Comparison of ENCODE assay signal across 19 cellular contexts in the genomic region with DNA sequence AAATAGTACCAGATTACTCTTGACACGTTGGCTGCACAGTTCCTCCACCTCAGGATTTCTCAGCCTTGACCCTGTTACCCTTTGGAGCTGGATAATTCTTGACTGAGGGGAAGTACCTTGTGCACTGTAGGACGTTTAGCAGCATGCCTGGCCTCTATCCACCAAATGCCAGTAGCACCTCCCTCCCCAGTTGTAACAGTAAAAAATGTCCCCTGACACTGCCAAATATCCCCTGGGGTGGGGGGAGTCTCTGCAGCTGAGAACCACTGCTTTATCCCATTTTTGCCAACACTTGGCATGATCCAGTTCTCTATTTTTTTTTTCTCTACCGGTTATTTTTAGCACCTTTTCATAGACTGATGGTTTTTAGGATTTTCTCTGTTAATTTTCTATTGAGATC.
"Had no signal": no experiment of that assay in that cellular context is flagged by ENCODE, and none has a peak within 500 bp of the region (broad histone marks: within the 10 kb centered on the region; RNA-seq: fewer than 3 reads in every experiment).

No MANE protein-coding gene starts in this region.

- H3K4me1 Mint-ChIP-seq: activated B cell treated with CpG ODN at 0.5 μM for 24 hours, natural killer cell, T-cell had no signal

- H3K9me3 Mint-ChIP-seq: natural killer cell had no signal

- H3K27ac ChIP-seq: epithelial cell of prostate, foreskin keratinocyte, pancreas, SK-N-MC, stomach, testis, upper lobe of left lung had no signal

- H3K9me3 ChIP-seq: pancreas, stomach, testis, upper lobe of left lung had no signal

- H3K27ac Mint-ChIP-seq: activated B cell treated with CpG ODN at 0.5 μM for 24 hours; activated CD4-positive, alpha-beta memory T cell treated with anti-CD3 and anti-CD28 coated beads for 36 hours; natural killer cell; T-cell had no signal

- H3K36me3 Mint-ChIP-seq: natural killer cell had no signal

- H3K4me1 ChIP-seq: foreskin keratinocyte, pancreas, upper lobe of left lung had no signal

- H3K4me3 Mint-ChIP-seq: activated B cell treated with CpG ODN at 0.5 μM for 24 hours; activated CD4-positive, alpha-beta memory T cell treated with anti-CD3 and anti-CD28 coated beads for 36 hours; activated T-cell treated with anti-CD3 and anti-CD28 coated beads, Interleukin-2, amount 50 U/mL, for 4 hours; natural killer cell; T-cell had no signal

- DNase-seq: activated B cell treated with CpG ODN at 0.5 μM for 24 hours; activated CD4-positive, alpha-beta memory T cell treated with anti-CD3 and anti-CD28 coated beads for 36 hours; activated CD4-positive, alpha-beta T cell treated with anti-CD3 and anti-CD28 coated beads for 4 hours; activated effector memory CD4-positive, alpha-beta T cell treated with Interleukin-2 at 50 U/mL for 16 hours; activated naive CD4-positive, alpha-beta T cell treated with anti-CD3 and anti-CD28 coated beads, Interleukin-2, amount 50 U/mL, for 16 hours; activated T-cell treated with anti-CD3 and anti-CD28 coated beads, Interleukin-2, amount 50 U/mL, for 4 hours; foreskin keratinocyte; kidney glomerular epithelial cell; natural killer cell; pancreas; stimulated activated CD4-positive, alpha-beta T cell treated with anti-CD3 and anti-CD28 coated beads, Interleukin-4, amount 100 ng/mL, for 1 hour; stomach; T-cell; testis; upper lobe of left lung had no signal

- H3K4me3 ChIP-seq: pancreas, SK-N-MC, smooth muscle cell, stomach, testis, upper lobe of left lung had no signal

- ATAC-seq: activated T-cell treated with anti-CD3 and anti-CD28 coated beads, Interleukin-2, amount 50 U/mL, for 4 hours; foreskin keratinocyte; natural killer cell; pancreas; sciatic nerve; T-cell had no signal

- H3K27me3 ChIP-seq: foreskin keratinocyte, pancreas, stomach, testis, upper lobe of left lung had no signal
